In genomic region chr2:136242100-136242499, GRCh38 we compare ENCODE assay signal across 14 cellular contexts.
DNase-seq lines count a peak whose midpoint lies in the region; ATAC-seq and TF ChIP-seq lines count a peak whose summit lies in the region.
"Had no signal": no experiment of that assay in that cellular context is flagged by ENCODE, and none has a peak within 500 bp of the region (broad histone marks: within the 10 kb centered on the region; RNA-seq: fewer than 3 reads in every experiment).

No MANE protein-coding gene starts in this region.

- H3K36me3 Mint-ChIP-seq in CD14-positive monocyte (peaks cover 4 to 11% of the 10 kb centered on the region in 2 donors), naive B cell (no peaks in the 10 kb centered on the region)
- H3K36me3 Mint-ChIP-seq in activated CD8-positive, alpha-beta T cell treated with anti-CD3 and anti-CD28 coated beads, Interleukin-2, amount 10 ng/mL, durations not matched to agents 7 days and 5 days (ENCODE audit: low read depth): peaks cover 10% of the 10 kb centered on the region

- CTCF ChIA-PET in activated CD8-positive, alpha-beta T cell treated with anti-CD3 and anti-CD28 coated beads, Interleukin-2, amount 10 ng/mL, durations not matched to agents 7 days and 5 days (lab: Charles Lee): interaction anchor here (0.6 to 2.4 kb wide), 5 partner anchors 9 to 189 kb away, joined by 3 to 7 read pairs (median 3); no protein-coding TSS in a partner anchor

- no peak overlapping the region for H2AFZ ChIP-seq in hepatocyte
- H2AFZ ChIP-seq: parathyroid adenoma had no signal

- POLR2A ChIA-PET in activated CD8-positive, alpha-beta T cell treated with anti-CD3 and anti-CD28 coated beads, Interleukin-2, amount 10 ng/mL, durations not matched to agents 7 days and 5 days (lab: Charles Lee): interaction anchor here (1.0 to 1.3 kb wide), 4 partner anchors 16 to 140 kb away, joined by 3 to 4 read pairs (median 3); no protein-coding TSS in a partner anchor

- H3K9me2 ChIP-seq in DOHH2 (replicated peaks; ENCODE audit: control insufficient read depth, low read length): no peaks in the 10 kb centered on the region
- H3K9me2 ChIP-seq in hepatocyte (replicated peaks; ENCODE audit: insufficient read depth): no peaks in the 10 kb centered on the region

- H3K79me2 ChIP-seq in DOHH2 (ENCODE audit: control insufficient read depth, low read length) (no peaks in the 10 kb centered on the region), hepatocyte (no peaks in the 10 kb centered on the region)
- H3K79me2 ChIP-seq: parathyroid adenoma had no signal

- DNase-seq in CD14-positive monocyte (ENCODE audit: low spot score) (no peak), naive B cell (no peak), hepatocyte (ENCODE audit: low spot score) (no peak), T-helper 9 cell (no peak)
- no peak for DNase-seq in activated CD8-positive, alpha-beta T cell treated with anti-CD3 and anti-CD28 coated beads, Interleukin-2, amount 10 ng/mL, durations not matched to agents 7 days and 5 days
- DNase-seq: AML-193, H7, NCI-H774 had no signal

- H4K20me1 ChIP-seq in DOHH2 (ENCODE audit: control insufficient read depth, insufficient read depth, low read depth, low read length) (no peaks in the 10 kb centered on the region), hepatocyte (ENCODE audit: insufficient read depth, poor library complexity, severe bottlenecking) (no peaks in the 10 kb centered on the region)

- TF ChIP-seq CTCF in CD14-positive monocyte (IDR thresholded peaks at IDR 0.05) (no peak), DOHH2 (IDR thresholded peaks at IDR 0.05; ENCODE audit: low read depth, low read length, poor library complexity, severe bottlenecking) (no peak), hepatocyte (IDR thresholded peaks at IDR 0.05; ENCODE audit: poor library complexity) (no peak)

- H3K4me3 Mint-ChIP-seq in CD14-positive monocyte: no peak overlapping the region
- no peak overlapping the region for H3K4me3 Mint-ChIP-seq in activated CD8-positive, alpha-beta T cell treated with anti-CD3 and anti-CD28 coated beads, Interleukin-2, amount 10 ng/mL, durations not matched to agents 7 days and 5 days
- H3K4me3 Mint-ChIP-seq in naive B cell: peak overlapping the region in 3 of 8 donors; percentile 17 to 78 (median 47)

- H3K27me3 ChIP-seq in DOHH2 (ENCODE audit: control insufficient read depth, low read length): no peaks in the 10 kb centered on the region
- H3K27me3 ChIP-seq in hepatocyte: no peaks in the 10 kb centered on the region

- H3K4me1 Mint-ChIP-seq in CD14-positive monocyte: peaks cover 54% of the 10 kb centered on the region
- H3K4me1 Mint-ChIP-seq in activated CD8-positive, alpha-beta T cell treated with anti-CD3 and anti-CD28 coated beads, Interleukin-2, amount 10 ng/mL, durations not matched to agents 7 days and 5 days (ENCODE audit: low read depth): peaks cover 62% of the 10 kb centered on the region
- H3K4me1 Mint-ChIP-seq in naive B cell: peaks cover 57 to 92% (median 82%) of the 10 kb centered on the region in 3 donors

- H3K4me2 ChIP-seq in DOHH2 (ENCODE audit: low read length) (no peak overlapping the region), hepatocyte (no peak overlapping the region)
- H3K4me2 ChIP-seq: KMS-11 had no signal

- WGBS in hepatocyte (ENCODE audit: low lambda C conversion rate, missing lambda C conversion rate): 81% methylated on average over 4 of the region's 4 CpGs

- peaks cover 22% of the 10 kb centered on the region for H3F3A ChIP-seq in DOHH2 (ENCODE audit: control insufficient read depth, insufficient read depth)

- intact Hi-C loops in CD14-positive monocyte (cut with micrococcal nuclease): no loop called here

- H3K9me3 Mint-ChIP-seq in CD14-positive monocyte (no peaks in the 10 kb centered on the region), naive B cell (no peaks in the 10 kb centered on the region)
- H3K9me3 Mint-ChIP-seq in activated CD8-positive, alpha-beta T cell treated with anti-CD3 and anti-CD28 coated beads, Interleukin-2, amount 10 ng/mL, durations not matched to agents 7 days and 5 days (ENCODE audit: insufficient read depth): no peaks in the 10 kb centered on the region

- H3K27ac ChIP-seq in DOHH2 (ENCODE audit: low read depth, low read length) (peak overlapping the region; percentile 99; the same call in 1 of the 2 replicates), hepatocyte (no peak overlapping the region)
- H3K27ac ChIP-seq: KMS-11, parathyroid adenoma had no signal

- no peak overlapping the region for H3K4me3 ChIP-seq in DOHH2 (ENCODE audit: low read length)
- H3K4me3 ChIP-seq in hepatocyte: no peak overlapping the region

- no peak for ATAC-seq in activated CD8-positive, alpha-beta T cell treated with anti-CD3 and anti-CD28 coated beads, Interleukin-2, amount 10 ng/mL, durations not matched to agents 7 days and 5 days
- ATAC-seq in naive B cell (ENCODE audit: low read depth in 2 of 2) (no peak), GM18868 (IDR thresholded peaks at IDR 0.05; ENCODE audit: unreplicated experiment) (no peak)
- ATAC-seq: esophagus mucosa, Panc1 had no signal

- H3K4me1 ChIP-seq in DOHH2 (ENCODE audit: control insufficient read depth, low read length): peaks cover 100% of the 10 kb centered on the region
- no peaks in the 10 kb centered on the region for H3K4me1 ChIP-seq in hepatocyte (ENCODE audit: insufficient read depth)

- peaks cover 0 to 11% (median 5%) of the 10 kb centered on the region in 3 donors for H3K27me3 Mint-ChIP-seq in CD14-positive monocyte (ENCODE audit: low read depth in 3 of 3)
- H3K27me3 Mint-ChIP-seq in activated CD8-positive, alpha-beta T cell treated with anti-CD3 and anti-CD28 coated beads, Interleukin-2, amount 10 ng/mL, durations not matched to agents 7 days and 5 days (ENCODE audit: low read depth): no peaks in the 10 kb centered on the region
- H3K27me3 Mint-ChIP-seq in naive B cell: no peaks in the 10 kb centered on the region

- H3K36me3 ChIP-seq in DOHH2 (ENCODE audit: control insufficient read depth, low read length) (peaks cover 17% of the 10 kb centered on the region), hepatocyte (replicated peaks; ENCODE audit: insufficient read depth, low read depth) (no peaks in the 10 kb centered on the region)

- H3K27ac Mint-ChIP-seq in CD14-positive monocyte: peak overlapping the region in 5 of 7 donors; percentile 50 to 86 (median 69)
- peak overlapping the region; percentile 92 for H3K27ac Mint-ChIP-seq in activated CD8-positive, alpha-beta T cell treated with anti-CD3 and anti-CD28 coated beads, Interleukin-2, amount 10 ng/mL, durations not matched to agents 7 days and 5 days
- peak overlapping the region; percentile 92 to 100 (median 99) for H3K27ac Mint-ChIP-seq in naive B cell

- no peaks in the 10 kb centered on the region for H3K9me3 ChIP-seq in DOHH2 (ENCODE audit: control insufficient read depth, insufficient read depth, low read length)
- H3K9me3 ChIP-seq in hepatocyte (ENCODE audit: low read depth): no peaks in the 10 kb centered on the region
